In the genomic region with DNA sequence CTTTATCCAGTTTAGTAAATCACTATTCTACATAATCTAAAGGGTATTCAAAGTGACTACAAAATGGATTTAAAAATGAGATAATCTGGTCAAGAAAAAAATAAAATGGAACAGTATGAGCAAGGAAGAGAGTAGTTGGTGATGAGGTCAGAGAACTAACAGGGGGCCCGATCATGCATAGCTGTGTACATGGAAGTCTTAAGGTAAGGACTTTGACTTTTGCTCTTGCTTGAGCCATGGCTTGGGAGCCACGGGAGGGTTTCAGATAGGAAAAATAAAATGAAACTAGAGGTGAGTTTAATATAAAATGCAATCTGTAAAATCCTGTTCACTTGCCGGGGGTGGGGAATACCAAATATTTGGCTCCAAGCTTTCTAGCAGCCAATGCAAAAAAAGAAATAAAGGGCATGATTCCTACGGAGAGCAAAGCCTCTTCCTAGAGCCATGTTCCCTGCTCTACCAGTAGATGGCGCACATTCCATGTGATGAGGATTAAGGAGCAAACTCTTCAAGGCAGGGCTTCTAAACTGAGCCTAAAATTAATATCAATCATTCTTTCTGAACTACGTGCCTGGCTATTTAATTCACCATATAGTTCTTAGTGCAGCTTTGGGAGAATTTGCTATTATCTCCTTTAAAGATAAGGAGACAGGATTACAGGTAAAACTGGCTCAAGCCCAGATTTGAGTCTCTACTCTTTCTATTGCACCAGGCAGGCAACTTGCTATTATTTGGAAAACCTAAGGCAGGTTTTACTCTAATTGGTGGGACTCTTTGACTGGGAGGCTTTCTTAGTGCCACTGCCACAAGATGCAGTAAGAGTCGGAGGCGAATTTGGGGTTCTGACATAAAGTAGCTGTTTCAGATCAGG, we compare ENCODE assay signal across 9 cellular contexts. TPM values are rescaled to one million over a fixed set of nuclear protein-coding genes. Genes with fewer than 3 reads are reported as not detected.
DNase-seq lines count a peak whose midpoint lies in the region; ATAC-seq and TF ChIP-seq lines count a peak whose summit lies in the region.
"Had no signal": no experiment of that assay in that cellular context is flagged by ENCODE, and none has a peak within 500 bp of the region (broad histone marks: within the 10 kb centered on the region; RNA-seq: fewer than 3 reads in every experiment).

No MANE protein-coding gene starts in this region.

- no peak overlapping the region for H3K4me3 Mint-ChIP-seq in T-cell
- no peak overlapping the region for H3K4me3 Mint-ChIP-seq in MCF 10A (ENCODE audit: unreplicated experiment)
- H3K4me3 Mint-ChIP-seq: activated naive CD8-positive, alpha-beta T cell had no signal

- H3K9me3 Mint-ChIP-seq in T-cell: no peaks in the 10 kb centered on the region
- no peaks in the 10 kb centered on the region for H3K9me3 Mint-ChIP-seq in MCF 10A (ENCODE audit: unreplicated experiment)

- no peaks in the 10 kb centered on the region for H4K20me1 ChIP-seq in DND-41 (ENCODE audit: insufficient read depth, low read length)

- DNase-seq in DND-41 (peak; percentile 30), NCI-H1092 (lab: John Stamatoyannopoulos, UW) (peak; percentile 60), T-cell (peak in 28 of 34 experiments; percentile 3 to 53 (median 28)), MCF 10A (ENCODE audit: unreplicated experiment) (peak; percentile 72), left kidney (ENCODE audit: low read depth, low spot score) (peak; percentile 68)
- DNase-seq in stimulated activated CD8-positive, alpha-beta memory T cell treated with anti-CD3 and anti-CD28 coated beads, Interleukin-7, amount 100 ng/mL, for 4 hours (ENCODE audit: low read depth in 2 of 2): peak; percentile 12 to 21

- H3K9ac ChIP-seq in DND-41 (ENCODE audit: low read depth, low read length): no peak overlapping the region

- no peaks in the 10 kb centered on the region for H3K9me3 ChIP-seq in DND-41 (ENCODE audit: insufficient read depth, low read length, severe bottlenecking)

- no peak overlapping the region for H3K4me2 ChIP-seq in DND-41 (ENCODE audit: insufficient read depth, low read length)

- CTCF ChIA-PET in T-cell (lab: Charles Lee) (interaction anchor here (0.6 to 1.0 kb wide), 2 partner anchors 10 to 1542 kb away, joined by 3 to 5 read pairs; no protein-coding TSS in a partner anchor), MCF 10A (lab: Yijun Ruan, JAX) (interaction anchor here (0.6 to 4.4 kb wide), 26 partner anchors 9 to 781 kb away, joined by 3 to 50 read pairs (median 4); no protein-coding TSS in a partner anchor)

- H3K4me1 Mint-ChIP-seq in T-cell (peaks cover under 1 to 8% (median 6%) of the 10 kb centered on the region in 3 donors), MCF 10A (ENCODE audit: insufficient read depth, unreplicated experiment) (no peaks in the 10 kb centered on the region)

- H3K79me2 ChIP-seq in DND-41 (ENCODE audit: insufficient read depth, low read length): no peaks in the 10 kb centered on the region

- H3K27me3 ChIP-seq in DND-41 (ENCODE audit: insufficient read depth, low read length, poor library complexity): no peaks in the 10 kb centered on the region

- POLR2A ChIA-PET in T-cell (lab: Charles Lee): no interaction called here
- POLR2A ChIA-PET in MCF 10A (lab: Yijun Ruan, JAX): interaction anchor here (1.8 kb wide), 1 partner anchor 11 kb away, joined by 4 read pairs; no protein-coding TSS in a partner anchor

- ATAC-seq in DND-41 (ENCODE audit: insufficient read depth, low read depth): no peak
- peak; percentile 70 for ATAC-seq in GM21447 (IDR thresholded peaks at IDR 0.05; ENCODE audit: unreplicated experiment)
- ATAC-seq in T-cell (replicated peaks in 1 of 4): peak; percentile 67 to 79 (median 72)
- no peak for ATAC-seq in HG03045 (IDR thresholded peaks at IDR 0.05; ENCODE audit: unreplicated experiment)

- no peak overlapping the region for H2AFZ ChIP-seq in DND-41 (ENCODE audit: low read depth, low read length)

- H3K36me3 ChIP-seq in DND-41 (ENCODE audit: insufficient read depth, low read length): no peaks in the 10 kb centered on the region

- peaks cover 0 to 5% of the 10 kb centered on the region in 2 donors for H3K27me3 Mint-ChIP-seq in T-cell
- peaks cover 5% of the 10 kb centered on the region for H3K27me3 Mint-ChIP-seq in MCF 10A (ENCODE audit: insufficient read depth, unreplicated experiment)
- H3K27me3 Mint-ChIP-seq: activated naive CD8-positive, alpha-beta T cell had no signal

- H3K36me3 Mint-ChIP-seq in T-cell: no peaks in the 10 kb centered on the region
- no peaks in the 10 kb centered on the region for H3K36me3 Mint-ChIP-seq in MCF 10A (ENCODE audit: insufficient read depth, unreplicated experiment)
- H3K36me3 Mint-ChIP-seq: activated naive CD8-positive, alpha-beta T cell had no signal

- H3K27ac ChIP-seq in DND-41 (ENCODE audit: low read length): no peak overlapping the region

- peak; percentile 81 for TF ChIP-seq CTCF in DND-41 (IDR thresholded peaks at IDR 0.05; ENCODE audit: borderline replicate concordance, extremely low read depth, low read length, poor library complexity, severe bottlenecking)
- peak; percentile 79 for TF ChIP-seq CTCF in MCF 10A (IDR thresholded peaks at IDR 0.05; ENCODE audit: unreplicated experiment)

- BruUV-seq in MCF 10A (replicated peaks; lab: Mats Ljungman, UMichigan): no TSS peak

- intact Hi-C loops in MCF 10A (cut with micrococcal nuclease): loop anchor here (1.0 to 10.0 kb wide), 5 partner anchors 33 to 779 kb away; partner anchors contain the start of gene CCNB3

- H3K27ac Mint-ChIP-seq in T-cell (no peak overlapping the region), MCF 10A (ENCODE audit: low read depth, unreplicated experiment) (no peak overlapping the region)
- H3K27ac Mint-ChIP-seq: activated naive CD8-positive, alpha-beta T cell had no signal

- no peak overlapping the region for H3K4me3 ChIP-seq in DND-41 (ENCODE audit: low read depth in 1 of 2, low read length in 2 of 2)

- H3K4me1 ChIP-seq in DND-41 (ENCODE audit: insufficient read depth, low read length): no peaks in the 10 kb centered on the region

RNA-seq across cellular contexts. Expression of gene CLCN5, which starts 6.8 kb away (rescaled TPM):
- total RNA-seq in T-cell: 1 to 10 TPM; 1.4 to 2.3 (median 2.2) TPM
- 4.9 and 6.7 TPM in 2 replicates for total RNA-seq in MCF 10A (2022)

RNA-seq across cellular contexts. Expression of gene USP27X, which starts 36.3 kb away (rescaled TPM):
- total RNA-seq in T-cell (1 to 10 TPM; 2.9 to 5.3 (median 3.7) TPM), MCF 10A (2022) (0.93 and 1.1 TPM in 2 replicates)

Comparison
In these comparisons a context has a peak if more than half of its experiments do, and no peak if none do; other contexts are left out.
1. ATAC-seq: peak in GM21447 (single experiment) and T-cell (4 of 4); none in DND-41 (single experiment) and HG03045 (single experiment).
2. DNase-seq: peak in every context shown above with its lines; median percentile 72 in MCF 10A; 68 in left kidney; 60 in NCI-H1092; 30 in DND-41; 28 in T-cell; 16 in stimulated activated CD8-positive, alpha-beta memory T cell treated with anti-CD3 and anti-CD28 coated beads, Interleukin-7, amount 100 ng/mL, for 4 hours.